In the genomic region with DNA sequence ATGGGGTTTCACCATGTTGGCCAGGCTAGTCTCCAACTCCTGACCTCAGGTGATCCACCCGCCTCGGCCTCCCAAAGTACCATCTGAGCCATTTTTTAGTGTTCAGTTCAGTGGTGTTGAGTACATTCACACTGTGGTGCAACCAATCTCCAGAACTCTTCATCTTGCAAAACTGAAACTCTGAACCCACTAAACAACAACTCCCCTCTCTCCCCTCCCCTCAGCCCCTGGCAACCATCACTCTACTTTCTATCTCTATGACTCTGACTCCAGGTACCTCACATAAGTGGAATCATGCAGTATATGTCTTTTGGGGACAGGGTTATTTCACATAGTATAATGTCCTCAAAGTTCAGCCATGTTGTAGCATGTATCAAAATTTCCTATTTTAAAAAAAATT, we compare ENCODE assay signal across 19 cellular contexts.
"Had no signal": no experiment of that assay in that cellular context is flagged by ENCODE, and none has a peak within 500 bp of the region (broad histone marks: within the 10 kb centered on the region; RNA-seq: fewer than 3 reads in every experiment).

No MANE protein-coding gene starts in this region.

- H3K9me3 ChIP-seq: adrenal gland, breast epithelium, esophagus muscularis mucosa, gastroesophageal sphincter, heart left ventricle, left lung, sigmoid colon, thyroid gland had no signal

- H3K27me3 Mint-ChIP-seq: activated CD4-positive, alpha-beta memory T cell treated with anti-CD3 and anti-CD28 coated beads, Interleukin-2, amount 10 ng/mL, durations not matched to agents 7 days and 5 days; dendritic cell treated with granulocyte-macrophage colony-stimulating factor and Interleukin-4, amounts not matched to agents 40 ng/mL and 50 ng/mL, for 4 days; stimulated activated memory B cell treated with anti-CD40 and anti-IgM and Interleukin-4, amounts not matched to agents 10 μg/mL and 1 μg/mL and 100 μg/mL, for 72 hours had no signal

- H3K27ac Mint-ChIP-seq: activated CD4-positive, alpha-beta memory T cell treated with anti-CD3 and anti-CD28 coated beads, Interleukin-2, amount 10 ng/mL, durations not matched to agents 7 days and 5 days; dendritic cell treated with granulocyte-macrophage colony-stimulating factor and Interleukin-4, amounts not matched to agents 40 ng/mL and 50 ng/mL, for 4 days; mesothelial cell of epicardium; nephron; stimulated activated memory B cell treated with anti-CD40 and anti-IgM and Interleukin-4, amounts not matched to agents 10 μg/mL and 1 μg/mL and 100 μg/mL, for 72 hours had no signal

- H3K36me3 Mint-ChIP-seq: mesothelial cell of epicardium; stimulated activated memory B cell treated with anti-CD40 and anti-IgM and Interleukin-4, amounts not matched to agents 10 μg/mL and 1 μg/mL and 100 μg/mL, for 72 hours had no signal

- H3K27me3 ChIP-seq: adrenal gland, breast epithelium, esophagus muscularis mucosa, gastroesophageal sphincter, heart left ventricle, left lung, sigmoid colon, thyroid gland had no signal

- DNase-seq: activated CD4-positive, alpha-beta memory T cell treated with anti-CD3 and anti-CD28 coated beads, Interleukin-2, amount 10 ng/mL, durations not matched to agents 7 days and 5 days; activated naive CD4-positive, alpha-beta T cell treated with anti-CD3 and anti-CD28 coated beads, Interleukin-2, amount 50 U/mL, for 16 hours; adrenal gland; effector CD8-positive, alpha-beta T cell; heart left ventricle; kidney; left lung; nucleus accumbens; sigmoid colon; stimulated activated CD4-positive, alpha-beta T cell treated with anti-CD3 and anti-CD28 coated beads, Interleukin-4, amount 100 ng/mL, for 24 hours; thyroid gland; WERI-Rb-1 had no signal

- H3K27ac ChIP-seq: adrenal gland, breast epithelium, esophagus muscularis mucosa, gastroesophageal sphincter, heart left ventricle, left lung, sigmoid colon, thyroid gland, WERI-Rb-1 had no signal

- ATAC-seq: gastroesophageal sphincter; heart left ventricle; left lung; stimulated activated memory B cell treated with anti-CD40 and anti-IgM and Interleukin-4, amounts not matched to agents 10 μg/mL and 1 μg/mL and 100 μg/mL, for 72 hours had no signal

- H3K9me3 Mint-ChIP-seq: dendritic cell treated with granulocyte-macrophage colony-stimulating factor and Interleukin-4, amounts not matched to agents 40 ng/mL and 50 ng/mL, for 4 days; mesothelial cell of epicardium; stimulated activated memory B cell treated with anti-CD40 and anti-IgM and Interleukin-4, amounts not matched to agents 10 μg/mL and 1 μg/mL and 100 μg/mL, for 72 hours had no signal

- H3K4me3 Mint-ChIP-seq: activated CD4-positive, alpha-beta memory T cell treated with anti-CD3 and anti-CD28 coated beads, Interleukin-2, amount 10 ng/mL, durations not matched to agents 7 days and 5 days; dendritic cell treated with granulocyte-macrophage colony-stimulating factor and Interleukin-4, amounts not matched to agents 40 ng/mL and 50 ng/mL, for 4 days; mesothelial cell of epicardium; nephron; stimulated activated memory B cell treated with anti-CD40 and anti-IgM and Interleukin-4, amounts not matched to agents 10 μg/mL and 1 μg/mL and 100 μg/mL, for 72 hours had no signal

- H3K4me1 Mint-ChIP-seq: mesothelial cell of epicardium had no signal
